In genomic region chr4:87908341-87908740, GRCh38 we compare ENCODE assay signal across 6 cellular contexts.
"Had no signal": no experiment of that assay in that cellular context is flagged by ENCODE, and none has a peak within 500 bp of the region (broad histone marks: within the 10 kb centered on the region; RNA-seq: fewer than 3 reads in every experiment).

No MANE protein-coding gene starts in this region.

- H2AFZ ChIP-seq: GM23338 had no signal

- H3K4me3 ChIP-seq: GM23338 had no signal

- H3K27ac ChIP-seq: HL-60 had no signal

- DNase-seq: H9, HCEC 1CT, KBM-7 had no signal

- ATAC-seq: GM23338, HepG2 had no signal

- H3K4me2 ChIP-seq: GM23338 had no signal
